1 cellular context compared by ENCODE assay signal in the genomic region with DNA sequence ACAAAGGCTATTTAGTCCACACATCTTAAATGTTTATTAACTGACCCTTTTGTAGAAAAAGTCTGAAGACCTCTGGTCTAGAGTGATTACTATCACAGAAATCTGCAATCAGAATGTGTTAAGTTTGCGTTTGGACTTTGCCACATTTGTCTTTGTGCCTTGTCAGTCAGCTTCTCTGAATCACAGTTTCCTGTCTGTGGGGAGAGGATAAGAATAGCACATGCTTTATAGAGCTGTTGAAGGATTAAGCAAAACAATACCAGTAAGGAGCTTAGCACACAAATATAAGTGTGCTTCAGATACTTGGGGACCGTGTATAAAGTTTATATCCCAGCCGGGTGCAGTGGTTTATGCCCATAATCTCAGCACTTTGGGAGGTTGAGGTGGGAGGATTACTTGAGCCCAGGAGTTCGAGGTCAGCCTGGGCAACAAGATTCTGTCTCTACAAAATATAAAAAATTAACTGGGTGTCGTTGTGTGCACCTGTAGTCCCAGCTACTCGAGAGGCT.
TF ChIP-seq lines count a peak whose summit lies in the region.

No MANE protein-coding gene starts in this region.

TF ChIP-seq in K562, 482 proteins besides CTCF, POLR2A, EP300 and RAD21 (continued from another document and continues in another):
- no peak for TF ChIP-seq FOXK1 (CRISPR knock-in tag; IDR thresholded peaks at IDR 0.05; ENCODE audit: borderline replicate concordance)
- no peak for TF ChIP-seq RHOXF2B (CRISPR knock-in tag; conservative IDR thresholded peaks at IDR 0.05)
- TF ChIP-seq SMAD1 (IDR thresholded peaks at IDR 0.05; ENCODE audit: low read depth, low read length, partially characterized antibody), result no peak
- TF ChIP-seq TBP (optimal IDR thresholded peaks at IDR 0.05; ENCODE audit: low read depth, low read length), result no peak
- no peak for TF ChIP-seq KDM4B (IDR thresholded peaks at IDR 0.05; ENCODE audit: borderline replicate concordance in 2 of 2, low read depth in 1 of 2)
- TF ChIP-seq, protein P1, sequence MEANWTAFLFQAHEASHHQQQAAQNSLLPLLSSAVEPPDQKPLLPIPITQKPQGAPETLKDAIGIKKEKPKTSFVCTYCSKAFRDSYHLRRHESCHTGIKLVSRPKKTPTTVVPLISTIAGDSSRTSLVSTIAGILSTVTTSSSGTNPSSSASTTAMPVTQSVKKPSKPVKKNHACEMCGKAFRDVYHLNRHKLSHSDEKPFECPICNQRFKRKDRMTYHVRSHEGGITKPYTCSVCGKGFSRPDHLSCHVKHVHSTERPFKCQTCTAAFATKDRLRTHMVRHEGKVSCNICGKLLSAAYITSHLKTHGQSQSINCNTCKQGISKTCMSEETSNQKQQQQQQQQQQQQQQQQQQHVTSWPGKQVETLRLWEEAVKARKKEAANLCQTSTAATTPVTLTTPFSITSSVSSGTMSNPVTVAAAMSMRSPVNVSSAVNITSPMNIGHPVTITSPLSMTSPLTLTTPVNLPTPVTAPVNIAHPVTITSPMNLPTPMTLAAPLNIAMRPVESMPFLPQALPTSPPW (CRISPR knock-in tag; IDR thresholded peaks at IDR 0.05), result no peak
- peak; percentile 47; the same call in 1 of the 2 replicates for TF ChIP-seq PYGO2 (tag; IDR thresholded peaks at IDR 0.05)
- TF ChIP-seq KLF16 (IDR thresholded peaks at IDR 0.05), result no peak
- no peak for TF ChIP-seq BRF1 (IDR thresholded peaks at IDR 0.05; ENCODE audit: borderline replicate concordance, extremely low read depth, insufficient read length)
- TF ChIP-seq, protein P2, sequence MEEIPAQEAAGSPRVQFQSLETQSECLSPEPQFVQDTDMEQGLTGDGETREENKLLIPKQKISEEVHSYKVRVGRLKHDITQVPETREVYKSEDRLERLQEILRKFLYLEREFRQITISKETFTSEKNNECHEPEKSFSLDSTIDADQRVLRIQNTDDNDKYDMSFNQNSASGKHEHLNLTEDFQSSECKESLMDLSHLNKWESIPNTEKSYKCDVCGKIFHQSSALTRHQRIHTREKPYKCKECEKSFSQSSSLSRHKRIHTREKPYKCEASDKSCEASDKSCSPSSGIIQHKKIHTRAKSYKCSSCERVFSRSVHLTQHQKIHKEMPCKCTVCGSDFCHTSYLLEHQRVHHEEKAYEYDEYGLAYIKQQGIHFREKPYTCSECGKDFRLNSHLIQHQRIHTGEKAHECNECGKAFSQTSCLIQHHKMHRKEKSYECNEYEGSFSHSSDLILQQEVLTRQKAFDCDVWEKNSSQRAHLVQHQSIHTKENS (CRISPR knock-in tag; IDR thresholded peaks at IDR 0.05), result no peak
- TF ChIP-seq HCFC1 (IDR thresholded peaks at IDR 0.05; ENCODE audit: low read depth, low read length), result no peak
- no peak for TF ChIP-seq RBM39 (optimal IDR thresholded peaks at IDR 0.05; ENCODE audit: low read depth, low read length)
- TF ChIP-seq, protein P3, sequence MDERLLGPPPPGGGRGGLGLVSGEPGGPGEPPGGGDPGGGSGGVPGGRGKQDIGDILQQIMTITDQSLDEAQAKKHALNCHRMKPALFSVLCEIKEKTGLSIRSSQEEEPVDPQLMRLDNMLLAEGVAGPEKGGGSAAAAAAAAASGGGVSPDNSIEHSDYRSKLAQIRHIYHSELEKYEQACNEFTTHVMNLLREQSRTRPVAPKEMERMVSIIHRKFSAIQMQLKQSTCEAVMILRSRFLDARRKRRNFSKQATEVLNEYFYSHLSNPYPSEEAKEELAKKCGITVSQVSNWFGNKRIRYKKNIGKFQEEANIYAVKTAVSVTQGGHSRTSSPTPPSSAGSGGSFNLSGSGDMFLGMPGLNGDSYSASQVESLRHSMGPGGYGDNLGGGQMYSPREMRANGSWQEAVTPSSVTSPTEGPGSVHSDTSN (CRISPR knock-in tag; IDR thresholded peaks at IDR 0.05; ENCODE audit: low read depth), result no peak
- TF ChIP-seq, protein P3 (tag; conservative IDR thresholded peaks at IDR 0.05; ENCODE audit: low read depth), result peak; percentile 88
- no peak for TF ChIP-seq RNF2 (IDR thresholded peaks at IDR 0.05)
- TF ChIP-seq, protein P4, sequence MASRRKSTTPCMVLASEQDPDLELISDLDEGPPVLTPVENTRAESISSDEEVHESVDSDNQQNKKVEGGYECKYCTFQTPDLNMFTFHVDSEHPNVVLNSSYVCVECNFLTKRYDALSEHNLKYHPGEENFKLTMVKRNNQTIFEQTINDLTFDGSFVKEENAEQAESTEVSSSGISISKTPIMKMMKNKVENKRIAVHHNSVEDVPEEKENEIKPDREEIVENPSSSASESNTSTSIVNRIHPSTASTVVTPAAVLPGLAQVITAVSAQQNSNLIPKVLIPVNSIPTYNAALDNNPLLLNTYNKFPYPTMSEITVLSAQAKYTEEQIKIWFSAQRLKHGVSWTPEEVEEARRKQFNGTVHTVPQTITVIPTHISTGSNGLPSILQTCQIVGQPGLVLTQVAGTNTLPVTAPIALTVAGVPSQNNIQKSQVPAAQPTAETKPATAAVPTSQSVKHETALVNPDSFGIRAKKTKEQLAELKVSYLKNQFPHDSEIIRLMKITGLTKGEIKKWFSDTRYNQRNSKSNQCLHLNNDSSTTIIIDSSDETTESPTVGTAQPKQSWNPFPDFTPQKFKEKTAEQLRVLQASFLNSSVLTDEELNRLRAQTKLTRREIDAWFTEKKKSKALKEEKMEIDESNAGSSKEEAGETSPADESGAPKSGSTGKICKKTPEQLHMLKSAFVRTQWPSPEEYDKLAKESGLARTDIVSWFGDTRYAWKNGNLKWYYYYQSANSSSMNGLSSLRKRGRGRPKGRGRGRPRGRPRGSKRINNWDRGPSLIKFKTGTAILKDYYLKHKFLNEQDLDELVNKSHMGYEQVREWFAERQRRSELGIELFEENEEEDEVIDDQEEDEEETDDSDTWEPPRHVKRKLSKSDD (conservative IDR thresholded peaks at IDR 0.05; ENCODE audit: low read length), result no peak
- TF ChIP-seq HNRNPH1 (optimal IDR thresholded peaks at IDR 0.05; ENCODE audit: low read depth, low read length), result no peak
- peak; percentile 60 for TF ChIP-seq ETV1 (tag; conservative IDR thresholded peaks at IDR 0.05; ENCODE audit: low read depth)
- no peak for TF ChIP-seq SUPT5H (IDR thresholded peaks at IDR 0.05)
- TF ChIP-seq ARHGAP35 (IDR thresholded peaks at IDR 0.05; ENCODE audit: partially characterized antibody), result no peak
- peak; percentile 60; the same call in 1 of the 2 replicates for TF ChIP-seq ZNF589 (CRISPR knock-in tag; IDR thresholded peaks at IDR 0.05; ENCODE audit: low read depth)
- TF ChIP-seq RBM17 (IDR thresholded peaks at IDR 0.05; ENCODE audit: borderline replicate concordance, low read depth, low read length), result no peak
- TF ChIP-seq FOSL1 (tag; conservative IDR thresholded peaks at IDR 0.05), result peak; percentile 83
- no peak for TF ChIP-seq PHF8 (IDR thresholded peaks at IDR 0.05; ENCODE audit: borderline replicate concordance, low read length)
- TF ChIP-seq KAT2B (IDR thresholded peaks at IDR 0.05; ENCODE audit: low read depth, low read length), result no peak
- peak; percentile 63; the same call in 1 of the 2 replicates for TF ChIP-seq HDAC2 (IDR thresholded peaks at IDR 0.05)
- peak; percentile 81 for TF ChIP-seq ARID1B (IDR thresholded peaks at IDR 0.05)
- no peak for TF ChIP-seq TGIF2 (CRISPR knock-in tag; IDR thresholded peaks at IDR 0.05)
- no peak for TF ChIP-seq KLF6 (CRISPR knock-in tag; IDR thresholded peaks at IDR 0.05; ENCODE audit: borderline replicate concordance)
- TF ChIP-seq NR4A1 (CRISPR knock-in tag; IDR thresholded peaks at IDR 0.05), result no peak
- no peak for TF ChIP-seq NR4A1 (tag; IDR thresholded peaks at IDR 0.05)
- TF ChIP-seq SNIP1 (IDR thresholded peaks at IDR 0.05; ENCODE audit: low read depth), result no peak
- TF ChIP-seq, protein P5, sequence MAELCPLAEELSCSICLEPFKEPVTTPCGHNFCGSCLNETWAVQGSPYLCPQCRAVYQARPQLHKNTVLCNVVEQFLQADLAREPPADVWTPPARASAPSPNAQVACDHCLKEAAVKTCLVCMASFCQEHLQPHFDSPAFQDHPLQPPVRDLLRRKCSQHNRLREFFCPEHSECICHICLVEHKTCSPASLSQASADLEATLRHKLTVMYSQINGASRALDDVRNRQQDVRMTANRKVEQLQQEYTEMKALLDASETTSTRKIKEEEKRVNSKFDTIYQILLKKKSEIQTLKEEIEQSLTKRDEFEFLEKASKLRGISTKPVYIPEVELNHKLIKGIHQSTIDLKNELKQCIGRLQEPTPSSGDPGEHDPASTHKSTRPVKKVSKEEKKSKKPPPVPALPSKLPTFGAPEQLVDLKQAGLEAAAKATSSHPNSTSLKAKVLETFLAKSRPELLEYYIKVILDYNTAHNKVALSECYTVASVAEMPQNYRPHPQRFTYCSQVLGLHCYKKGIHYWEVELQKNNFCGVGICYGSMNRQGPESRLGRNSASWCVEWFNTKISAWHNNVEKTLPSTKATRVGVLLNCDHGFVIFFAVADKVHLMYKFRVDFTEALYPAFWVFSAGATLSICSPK (IDR thresholded peaks at IDR 0.05; ENCODE audit: borderline replicate concordance), result no peak
- TF ChIP-seq, protein P6, sequence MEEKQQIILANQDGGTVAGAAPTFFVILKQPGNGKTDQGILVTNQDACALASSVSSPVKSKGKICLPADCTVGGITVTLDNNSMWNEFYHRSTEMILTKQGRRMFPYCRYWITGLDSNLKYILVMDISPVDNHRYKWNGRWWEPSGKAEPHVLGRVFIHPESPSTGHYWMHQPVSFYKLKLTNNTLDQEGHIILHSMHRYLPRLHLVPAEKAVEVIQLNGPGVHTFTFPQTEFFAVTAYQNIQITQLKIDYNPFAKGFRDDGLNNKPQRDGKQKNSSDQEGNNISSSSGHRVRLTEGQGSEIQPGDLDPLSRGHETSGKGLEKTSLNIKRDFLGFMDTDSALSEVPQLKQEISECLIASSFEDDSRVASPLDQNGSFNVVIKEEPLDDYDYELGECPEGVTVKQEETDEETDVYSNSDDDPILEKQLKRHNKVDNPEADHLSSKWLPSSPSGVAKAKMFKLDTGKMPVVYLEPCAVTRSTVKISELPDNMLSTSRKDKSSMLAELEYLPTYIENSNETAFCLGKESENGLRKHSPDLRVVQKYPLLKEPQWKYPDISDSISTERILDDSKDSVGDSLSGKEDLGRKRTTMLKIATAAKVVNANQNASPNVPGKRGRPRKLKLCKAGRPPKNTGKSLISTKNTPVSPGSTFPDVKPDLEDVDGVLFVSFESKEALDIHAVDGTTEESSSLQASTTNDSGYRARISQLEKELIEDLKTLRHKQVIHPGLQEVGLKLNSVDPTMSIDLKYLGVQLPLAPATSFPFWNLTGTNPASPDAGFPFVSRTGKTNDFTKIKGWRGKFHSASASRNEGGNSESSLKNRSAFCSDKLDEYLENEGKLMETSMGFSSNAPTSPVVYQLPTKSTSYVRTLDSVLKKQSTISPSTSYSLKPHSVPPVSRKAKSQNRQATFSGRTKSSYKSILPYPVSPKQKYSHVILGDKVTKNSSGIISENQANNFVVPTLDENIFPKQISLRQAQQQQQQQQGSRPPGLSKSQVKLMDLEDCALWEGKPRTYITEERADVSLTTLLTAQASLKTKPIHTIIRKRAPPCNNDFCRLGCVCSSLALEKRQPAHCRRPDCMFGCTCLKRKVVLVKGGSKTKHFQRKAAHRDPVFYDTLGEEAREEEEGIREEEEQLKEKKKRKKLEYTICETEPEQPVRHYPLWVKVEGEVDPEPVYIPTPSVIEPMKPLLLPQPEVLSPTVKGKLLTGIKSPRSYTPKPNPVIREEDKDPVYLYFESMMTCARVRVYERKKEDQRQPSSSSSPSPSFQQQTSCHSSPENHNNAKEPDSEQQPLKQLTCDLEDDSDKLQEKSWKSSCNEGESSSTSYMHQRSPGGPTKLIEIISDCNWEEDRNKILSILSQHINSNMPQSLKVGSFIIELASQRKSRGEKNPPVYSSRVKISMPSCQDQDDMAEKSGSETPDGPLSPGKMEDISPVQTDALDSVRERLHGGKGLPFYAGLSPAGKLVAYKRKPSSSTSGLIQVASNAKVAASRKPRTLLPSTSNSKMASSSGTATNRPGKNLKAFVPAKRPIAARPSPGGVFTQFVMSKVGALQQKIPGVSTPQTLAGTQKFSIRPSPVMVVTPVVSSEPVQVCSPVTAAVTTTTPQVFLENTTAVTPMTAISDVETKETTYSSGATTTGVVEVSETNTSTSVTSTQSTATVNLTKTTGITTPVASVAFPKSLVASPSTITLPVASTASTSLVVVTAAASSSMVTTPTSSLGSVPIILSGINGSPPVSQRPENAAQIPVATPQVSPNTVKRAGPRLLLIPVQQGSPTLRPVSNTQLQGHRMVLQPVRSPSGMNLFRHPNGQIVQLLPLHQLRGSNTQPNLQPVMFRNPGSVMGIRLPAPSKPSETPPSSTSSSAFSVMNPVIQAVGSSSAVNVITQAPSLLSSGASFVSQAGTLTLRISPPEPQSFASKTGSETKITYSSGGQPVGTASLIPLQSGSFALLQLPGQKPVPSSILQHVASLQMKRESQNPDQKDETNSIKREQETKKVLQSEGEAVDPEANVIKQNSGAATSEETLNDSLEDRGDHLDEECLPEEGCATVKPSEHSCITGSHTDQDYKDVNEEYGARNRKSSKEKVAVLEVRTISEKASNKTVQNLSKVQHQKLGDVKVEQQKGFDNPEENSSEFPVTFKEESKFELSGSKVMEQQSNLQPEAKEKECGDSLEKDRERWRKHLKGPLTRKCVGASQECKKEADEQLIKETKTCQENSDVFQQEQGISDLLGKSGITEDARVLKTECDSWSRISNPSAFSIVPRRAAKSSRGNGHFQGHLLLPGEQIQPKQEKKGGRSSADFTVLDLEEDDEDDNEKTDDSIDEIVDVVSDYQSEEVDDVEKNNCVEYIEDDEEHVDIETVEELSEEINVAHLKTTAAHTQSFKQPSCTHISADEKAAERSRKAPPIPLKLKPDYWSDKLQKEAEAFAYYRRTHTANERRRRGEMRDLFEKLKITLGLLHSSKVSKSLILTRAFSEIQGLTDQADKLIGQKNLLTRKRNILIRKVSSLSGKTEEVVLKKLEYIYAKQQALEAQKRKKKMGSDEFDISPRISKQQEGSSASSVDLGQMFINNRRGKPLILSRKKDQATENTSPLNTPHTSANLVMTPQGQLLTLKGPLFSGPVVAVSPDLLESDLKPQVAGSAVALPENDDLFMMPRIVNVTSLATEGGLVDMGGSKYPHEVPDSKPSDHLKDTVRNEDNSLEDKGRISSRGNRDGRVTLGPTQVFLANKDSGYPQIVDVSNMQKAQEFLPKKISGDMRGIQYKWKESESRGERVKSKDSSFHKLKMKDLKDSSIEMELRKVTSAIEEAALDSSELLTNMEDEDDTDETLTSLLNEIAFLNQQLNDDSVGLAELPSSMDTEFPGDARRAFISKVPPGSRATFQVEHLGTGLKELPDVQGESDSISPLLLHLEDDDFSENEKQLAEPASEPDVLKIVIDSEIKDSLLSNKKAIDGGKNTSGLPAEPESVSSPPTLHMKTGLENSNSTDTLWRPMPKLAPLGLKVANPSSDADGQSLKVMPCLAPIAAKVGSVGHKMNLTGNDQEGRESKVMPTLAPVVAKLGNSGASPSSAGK (IDR thresholded peaks at IDR 0.05), result peak; percentile 53
- no peak for TF ChIP-seq ZKSCAN3 (CRISPR knock-in tag; IDR thresholded peaks at IDR 0.05)
- TF ChIP-seq CREM (IDR thresholded peaks at IDR 0.05; ENCODE audit: low read depth), result no peak
- no peak for TF ChIP-seq BCL6 (CRISPR knock-in tag; IDR thresholded peaks at IDR 0.05)
- TF ChIP-seq NFRKB (IDR thresholded peaks at IDR 0.05; ENCODE audit: low read depth), result no peak
- TF ChIP-seq ZNF778 (CRISPR knock-in tag; IDR thresholded peaks at IDR 0.05), result no peak
- peak; percentile 84 for TF ChIP-seq MEF2D (tag; conservative IDR thresholded peaks at IDR 0.05; ENCODE audit: low read depth)
- no peak for TF ChIP-seq GTF2E2 (tag; IDR thresholded peaks at IDR 0.05)
- TF ChIP-seq LEF1 (IDR thresholded peaks at IDR 0.05), result peak; percentile 48; the same call in 1 of the 2 replicates
